23 cellular contexts compared by ENCODE assay signal in genomic region chrY:20042993-20043392, GRCh38.
DNase-seq lines count a peak whose midpoint lies in the region; ATAC-seq, FAIRE-seq and TF ChIP-seq lines count a peak whose summit lies in the region.
"Had no signal": no experiment of that assay in that cellular context is flagged by ENCODE, and none has a peak within 500 bp of the region (broad histone marks: within the 10 kb centered on the region; RNA-seq: fewer than 3 reads in every experiment).

No MANE protein-coding gene starts in this region.

- no peaks in the 10 kb centered on the region for H3K27me3 Mint-ChIP-seq in osteocyte (ENCODE audit: unreplicated experiment)
- H3K27me3 Mint-ChIP-seq: B cell; CD4-positive, alpha-beta T cell had no signal

- TF ChIP-seq CTCF in HepG2 (CRISPR knock-in tag; IDR thresholded peaks at IDR 0.05) (no peak), osteocyte (IDR thresholded peaks at IDR 0.05) (no peak)

- no peaks in the 10 kb centered on the region for H3K9me3 ChIP-seq in HepG2 (ENCODE audit: low read length)
- H3K9me3 ChIP-seq: A549; BLaER1 treated with 17β-estradiol and CSF1 and Interleukin-3, amounts not matched to agents 10 nM and 100 nM; Caco-2 had no signal

- no peaks in the 10 kb centered on the region for H3K79me2 ChIP-seq in HepG2 (ENCODE audit: insufficient read depth, low read length)

- H3K9ac ChIP-seq in HepG2 (ENCODE audit: insufficient read depth, low read depth, low read length), result no peak overlapping the region
- H3K9ac ChIP-seq: BLaER1 treated with 17β-estradiol and CSF1 and Interleukin-3, amounts not matched to agents 10 nM and 100 nM had no signal

- peak; percentile 37 for FAIRE-seq in HepG2 (lab: Jason Lieb, UNC)
- FAIRE-seq: A549, D721Med, GM12878, GM12892, GM18507 had no signal

- POLR2A ChIA-PET in HepG2 (lab: Yijun Ruan, JAX), result interaction anchor here (1.0 kb wide), 1 partner anchor 476 kb away, joined by 3 read pairs; no protein-coding TSS in a partner anchor

- H2AFZ ChIP-seq in HepG2 (ENCODE audit: low read length), result no peak overlapping the region

- H3K27ac ChIP-seq in HepG2 (ENCODE audit: extremely low read length, insufficient read depth, low read length), result no peak overlapping the region
- H3K27ac ChIP-seq: A549; BLaER1 treated with 17β-estradiol and CSF1 and Interleukin-3, amounts not matched to agents 10 nM and 100 nM; C4-2B had no signal

- no peaks in the 10 kb centered on the region for H3K4me1 Mint-ChIP-seq in osteocyte (ENCODE audit: unreplicated experiment)
- H3K4me1 Mint-ChIP-seq: B cell had no signal

- BruUV-seq in HepG2 (replicated peaks; lab: Mats Ljungman, UMichigan), result no TSS peak

- intact Hi-C loops in HepG2 (cut with micrococcal nuclease; ENCODE audit: unreplicated experiment), result no loop called here

- H3K4me3 ChIP-seq in HepG2 (replicated peaks in 1 of 3; ENCODE audit: insufficient read depth in 1 of 3, low read depth in 2 of 3, low read length in 3 of 3), result no peak overlapping the region
- H3K4me3 ChIP-seq: A549; BLaER1 treated with 17β-estradiol and CSF1 and Interleukin-3, amounts not matched to agents 10 nM and 100 nM; GM12878 had no signal

- no peaks in the 10 kb centered on the region for H3K36me3 ChIP-seq in HepG2 (replicated peaks in 1 of 2; ENCODE audit: control insufficient read depth in 1 of 2, insufficient read depth in 2 of 2, low read length in 2 of 2)
- H3K36me3 ChIP-seq: BLaER1 treated with 17β-estradiol and CSF1 and Interleukin-3, amounts not matched to agents 10 nM and 100 nM had no signal

- peak; percentile 100 for ATAC-seq in HepG2
- ATAC-seq in HG02870 (IDR thresholded peaks at IDR 0.05; ENCODE audit: unreplicated experiment), result no peak
- ATAC-seq: A549; CD8-positive, alpha-beta T cell; GM12878 had no signal

- H3K9me3 Mint-ChIP-seq in osteocyte (ENCODE audit: unreplicated experiment), result no peaks in the 10 kb centered on the region
- H3K9me3 Mint-ChIP-seq: CD8-positive, alpha-beta T cell had no signal

- no peaks in the 10 kb centered on the region for H4K20me1 ChIP-seq in HepG2 (ENCODE audit: insufficient read depth, low read length)
- H4K20me1 ChIP-seq: BLaER1 treated with 17β-estradiol and CSF1 and Interleukin-3, amounts not matched to agents 10 nM and 100 nM had no signal

- TF ChIP-seq EP300 in HepG2 (IDR thresholded peaks at IDR 0.05; ENCODE audit: low read depth in 2 of 2, low read length in 2 of 2) (no peak), HepG2 (CRISPR knock-in tag; IDR thresholded peaks at IDR 0.05; ENCODE audit: borderline replicate concordance) (no peak)

- DNase-seq in NCI-H2196 (lab: John Stamatoyannopoulos, UW; ENCODE audit: unreplicated experiment), result peak; percentile 23
- peak; percentile 13 for DNase-seq in RPMI8226
- peak; percentile 66 for DNase-seq in HepG2 (ENCODE audit: low spot score)
- no peak for DNase-seq in A172 (ENCODE audit: low spot score)
- no peak for DNase-seq in osteocyte (ENCODE audit: extremely low spot score, unreplicated experiment)
- DNase-seq: 8988T; AML-193; Caco-2; Calu3; CD4-positive, alpha-beta T cell; CD8-positive, alpha-beta T cell; DMS79 treated with DMSO at 0.1 percent for 48 hours; EL; GDM1 had no signal

- no peaks in the 10 kb centered on the region for H3K27me3 ChIP-seq in HepG2 (ENCODE audit: control insufficient read depth in 1 of 2, insufficient read depth in 2 of 2, low read length in 2 of 2)
- H3K27me3 ChIP-seq: BLaER1 treated with 17β-estradiol and CSF1 and Interleukin-3, amounts not matched to agents 10 nM and 100 nM had no signal

- no CpG with 5 or more reads among the region's 2 CpGs for WGBS in HepG2 (ENCODE audit: low lambda C conversion rate)

- H3K4me3 Mint-ChIP-seq in osteocyte (ENCODE audit: unreplicated experiment), result no peak overlapping the region
- H3K4me3 Mint-ChIP-seq: B cell; CD4-positive, alpha-beta T cell; CD8-positive, alpha-beta T cell had no signal

- H3K4me2 ChIP-seq in HepG2 (ENCODE audit: low read depth, low read length), result peak overlapping the region; percentile 45; the same call in 1 of the 2 replicates
- H3K4me2 ChIP-seq: A549; BLaER1 treated with 17β-estradiol and CSF1 and Interleukin-3, amounts not matched to agents 10 nM and 100 nM had no signal

- TF ChIP-seq POLR2A in HepG2 (IDR thresholded peaks at IDR 0.05; ENCODE audit: insufficient read depth in 1 of 2, low read depth in 2 of 2, low read length in 2 of 2), result no peak

- no peaks in the 10 kb centered on the region for H3K36me3 Mint-ChIP-seq in osteocyte (ENCODE audit: unreplicated experiment)
- H3K36me3 Mint-ChIP-seq: CD8-positive, alpha-beta T cell had no signal

- CTCF ChIA-PET in HepG2 (lab: Yijun Ruan, JAX; ENCODE audit: low intra/inter-chr PET ratio, low total read pairs), result no interaction called here

- no peak for TF ChIP-seq RAD21 in HepG2 (CRISPR knock-in tag; IDR thresholded peaks at IDR 0.05)

- H3K27ac Mint-ChIP-seq in osteocyte (ENCODE audit: unreplicated experiment), result no peak overlapping the region
- H3K27ac Mint-ChIP-seq: B cell; CD4-positive, alpha-beta T cell; CD8-positive, alpha-beta T cell had no signal

- in situ Hi-C loops in HepG2 (cut with HindIII; ENCODE audit: extremely low pct_ligation_motif_present, low pct_unique_long_range_greater_than_20kb), result no loop called here

- peaks cover 24% of the 10 kb centered on the region for H3K4me1 ChIP-seq in HepG2 (ENCODE audit: insufficient read depth, low read length)
- H3K4me1 ChIP-seq: A549; BLaER1 treated with 17β-estradiol and CSF1 and Interleukin-3, amounts not matched to agents 10 nM and 100 nM; Caco-2 had no signal

TF ChIP-seq in HepG2, 621 proteins besides CTCF, POLR2A, EP300 and RAD21 (continues in another document):
- TF ChIP-seq TARDBP (CRISPR knock-in tag; IDR thresholded peaks at IDR 0.05) (0 out of 2 replicates have a peak, but pooled peaks have one; percentile 18), TEAD3 (CRISPR knock-in tag; optimal IDR thresholded peaks at IDR 0.05; ENCODE audit: borderline replicate concordance) (peak; percentile 44), PAXIP1 (CRISPR knock-in tag; conservative IDR thresholded peaks at IDR 0.05) (peak; percentile 66), SIX4 (CRISPR knock-in tag; IDR thresholded peaks at IDR 0.05) (peak; percentile 80; the same call in 1 of the 2 replicates), TFAP4 (IDR thresholded peaks at IDR 0.05; ENCODE audit: borderline replicate concordance, low read depth) (peak; percentile 16; the same call in 1 of the 2 replicates), ZNF644 (CRISPR knock-in tag; IDR thresholded peaks at IDR 0.05; ENCODE audit: low read depth) (0 out of 2 replicates have a peak, but pooled peaks have one; percentile 46), POGZ (CRISPR knock-in tag; IDR thresholded peaks at IDR 0.05) (peak; percentile 48), THRA (CRISPR knock-in tag; IDR thresholded peaks at IDR 0.05; ENCODE audit: borderline replicate concordance) (peak; percentile 72; the same call in 1 of the 2 replicates)

Comparison
In these comparisons a context has a peak if more than half of its experiments do, and no peak if none do; other contexts are left out.
1. DNase-seq: peak in NCI-H2196 (single experiment), RPMI8226 (single experiment) and HepG2 (single experiment); none in A172 (single experiment) and osteocyte (single experiment).